1 cellular context compared by ENCODE assay signal in genomic region chr1:145824499-145824842, GRCh38.
TF ChIP-seq lines count a peak whose summit lies in the region.

No MANE protein-coding gene starts in this region.

TF ChIP-seq in IMR-90, 13 proteins besides CTCF, POLR2A, EP300 and RAD21 (continued from another document):
- TF ChIP-seq, protein P1, sequence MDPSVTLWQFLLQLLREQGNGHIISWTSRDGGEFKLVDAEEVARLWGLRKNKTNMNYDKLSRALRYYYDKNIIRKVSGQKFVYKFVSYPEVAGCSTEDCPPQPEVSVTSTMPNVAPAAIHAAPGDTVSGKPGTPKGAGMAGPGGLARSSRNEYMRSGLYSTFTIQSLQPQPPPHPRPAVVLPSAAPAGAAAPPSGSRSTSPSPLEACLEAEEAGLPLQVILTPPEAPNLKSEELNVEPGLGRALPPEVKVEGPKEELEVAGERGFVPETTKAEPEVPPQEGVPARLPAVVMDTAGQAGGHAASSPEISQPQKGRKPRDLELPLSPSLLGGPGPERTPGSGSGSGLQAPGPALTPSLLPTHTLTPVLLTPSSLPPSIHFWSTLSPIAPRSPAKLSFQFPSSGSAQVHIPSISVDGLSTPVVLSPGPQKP (IDR thresholded peaks at IDR 0.05; ENCODE audit: borderline replicate concordance, low read depth, low read length) = no peak
- TF ChIP-seq RCOR1 (IDR thresholded peaks at IDR 0.05; ENCODE audit: insufficient replicate concordance, low read length) (no peak), NFE2L2 (IDR thresholded peaks at IDR 0.05; ENCODE audit: low read depth, low read length) (no peak)
